2 cellular contexts compared by ENCODE assay signal in genomic region chr18:76380791-76381405, GRCh38.
A peak's percentile ranks its signal among the peaks of the same experiment; 100 is the strongest.
TF ChIP-seq lines count a peak whose summit lies in the region.

No MANE protein-coding gene starts in this region.

TF ChIP-seq in HEK293, 187 proteins besides CTCF, POLR2A, EP300 and RAD21 (continued from another document):
- no peak for TF ChIP-seq REST (tag by site-specific recombination; IDR thresholded peaks at IDR 0.05)
- TF ChIP-seq ZNF433 (tag by site-specific recombination; IDR thresholded peaks at IDR 0.05; ENCODE audit: low read depth): no peak
- TF ChIP-seq ZNF529 (tag by site-specific recombination; IDR thresholded peaks at IDR 0.05; ENCODE audit: insufficient replicate concordance): no peak
- no peak for TF ChIP-seq ZNF416 (tag by site-specific recombination; IDR thresholded peaks at IDR 0.05)

TF ChIP-seq in HepG2, 621 proteins besides CTCF, POLR2A, EP300 and RAD21 (continued from another document):
- TF ChIP-seq ZNF503 (CRISPR knock-in tag; IDR thresholded peaks at IDR 0.05) (no peak), HDAC2 (CRISPR knock-in tag; IDR thresholded peaks at IDR 0.05) (no peak), ZBTB33 (CRISPR knock-in tag; IDR thresholded peaks at IDR 0.05) (peak; percentile 87), SMARCC2 (IDR thresholded peaks at IDR 0.05) (no peak), ZC3H13 (CRISPR knock-in tag; IDR thresholded peaks at IDR 0.05) (no peak), GPBP1L1 (CRISPR knock-in tag; IDR thresholded peaks at IDR 0.05) (no peak), TMF1 (CRISPR knock-in tag; IDR thresholded peaks at IDR 0.05; ENCODE audit: low read depth) (no peak), HMGA1 (CRISPR knock-in tag; conservative IDR thresholded peaks at IDR 0.05) (no peak), MNT (IDR thresholded peaks at IDR 0.05) (no peak), ZBTB38 (CRISPR knock-in tag; IDR thresholded peaks at IDR 0.05) (peak; percentile 76), ZNF138 (CRISPR knock-in tag; IDR thresholded peaks at IDR 0.05; ENCODE audit: low read depth) (no peak), ZNF878 (CRISPR knock-in tag; IDR thresholded peaks at IDR 0.05) (no peak), ERF (CRISPR knock-in tag; IDR thresholded peaks at IDR 0.05) (no peak), ZNF274 (CRISPR knock-in tag; IDR thresholded peaks at IDR 0.05) (no peak), ZNF652 (CRISPR knock-in tag; IDR thresholded peaks at IDR 0.05; ENCODE audit: borderline replicate concordance, low read depth) (no peak), GATAD2A (CRISPR knock-in tag; IDR thresholded peaks at IDR 0.05) (no peak), SPEN (CRISPR knock-in tag; IDR thresholded peaks at IDR 0.05; ENCODE audit: low read depth) (no peak), ZNF687 (CRISPR knock-in tag; IDR thresholded peaks at IDR 0.05) (no peak), ELF4 (CRISPR knock-in tag; IDR thresholded peaks at IDR 0.05; ENCODE audit: borderline replicate concordance) (no peak), ZNF790 (CRISPR knock-in tag; IDR thresholded peaks at IDR 0.05; ENCODE audit: borderline replicate concordance) (no peak), AHDC1 (CRISPR knock-in tag; IDR thresholded peaks at IDR 0.05; ENCODE audit: borderline replicate concordance) (no peak), FOXJ3 (CRISPR knock-in tag; IDR thresholded peaks at IDR 0.05; ENCODE audit: borderline replicate concordance) (no peak), ZNF350 (CRISPR knock-in tag; IDR thresholded peaks at IDR 0.05; ENCODE audit: borderline replicate concordance, low read depth) (no peak), SMC3 (IDR thresholded peaks at IDR 0.05; ENCODE audit: low read length) (no peak), STAG1 (CRISPR knock-in tag; IDR thresholded peaks at IDR 0.05) (peak; percentile 4; the same call in 1 of the 2 replicates), PAF1 (CRISPR knock-in tag; IDR thresholded peaks at IDR 0.05) (no peak), ZNF329 (CRISPR knock-in tag; IDR thresholded peaks at IDR 0.05; ENCODE audit: low read depth) (no peak)
